7 cellular contexts compared by ENCODE assay signal in the genomic region with DNA sequence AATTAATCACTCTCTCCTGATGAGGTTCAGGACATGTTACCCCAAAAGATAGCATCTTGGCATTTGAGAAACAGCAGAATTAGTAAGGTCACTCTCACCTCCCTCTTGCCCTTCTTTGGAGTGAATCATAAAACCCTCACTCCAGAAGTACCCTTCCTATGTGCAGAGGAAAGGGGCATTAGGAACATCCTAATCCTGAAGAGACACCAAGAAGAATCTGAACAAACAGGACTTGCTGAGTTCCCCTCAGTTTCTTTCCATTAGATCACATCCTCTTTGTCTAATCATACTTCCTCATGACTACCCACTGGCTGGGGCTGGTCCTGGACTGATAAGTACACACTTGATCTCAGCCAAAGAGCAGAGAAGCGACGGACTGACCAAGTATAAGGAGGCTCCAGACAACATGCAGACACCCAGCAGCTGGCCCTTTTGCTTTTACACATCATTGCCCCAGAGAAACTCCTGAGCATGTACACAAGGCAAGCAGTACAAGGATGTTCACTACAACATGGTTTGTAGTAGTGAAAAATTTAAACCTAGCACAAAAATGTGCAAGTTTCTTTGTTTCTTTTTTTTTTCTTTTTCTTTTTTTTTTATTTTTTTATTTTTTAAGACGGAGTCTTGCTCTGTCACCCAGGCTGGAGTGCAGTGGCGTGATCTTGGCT. TPM values are rescaled to one million over a fixed set of nuclear protein-coding genes. Genes with fewer than 3 reads are reported as not detected.
A peak's percentile ranks its signal among the peaks of the same experiment; 100 is the strongest.
DNase-seq lines count a peak whose midpoint lies in the region; ATAC-seq and TF ChIP-seq lines count a peak whose summit lies in the region.

No MANE protein-coding gene starts in this region.

- H3K27ac ChIP-seq in WERI-Rb-1: peak overlapping the region; percentile 38
- H3K27ac ChIP-seq in CD4-positive, alpha-beta memory T cell (ENCODE audit: low read depth, low read length): no peak overlapping the region

- H3K4me1 Mint-ChIP-seq in CD4-positive, alpha-beta memory T cell: no peaks in the 10 kb centered on the region

- no peaks in the 10 kb centered on the region for H3K27me3 ChIP-seq in WERI-Rb-1 (ENCODE audit: insufficient read depth, low read depth, severe bottlenecking)
- H3K27me3 ChIP-seq in CD4-positive, alpha-beta memory T cell (ENCODE audit: insufficient read depth, low read length): no peaks in the 10 kb centered on the region

- H3K9me3 ChIP-seq in WERI-Rb-1 (ENCODE audit: severe bottlenecking): peaks cover 5% of the 10 kb centered on the region
- H3K9me3 ChIP-seq in CD4-positive, alpha-beta memory T cell (ENCODE audit: control insufficient read depth in 1 of 2, low read length in 2 of 2): no peaks in the 10 kb centered on the region

- DNase-seq in WERI-Rb-1: peak; percentile 42
- peak; percentile 37 for DNase-seq in left kidney (ENCODE audit: low read depth, low spot score)
- no peak for DNase-seq in kidney glomerular epithelial cell (lab: John Stamatoyannopoulos, UW)
- DNase-seq in CD4-positive, alpha-beta memory T cell: no peak
- DNase-seq in NCI-H446 (lab: John Stamatoyannopoulos, UW): no peak

- ATAC-seq in GM19035 (IDR thresholded peaks at IDR 0.05; ENCODE audit: unreplicated experiment) (peak; percentile 63), HG03066 (IDR thresholded peaks at IDR 0.05; ENCODE audit: low read depth, unreplicated experiment) (peak; percentile 79)

- H3K36me3 ChIP-seq in WERI-Rb-1: no peaks in the 10 kb centered on the region
- no peaks in the 10 kb centered on the region for H3K36me3 ChIP-seq in CD4-positive, alpha-beta memory T cell (ENCODE audit: insufficient read depth, low read length)

- CTCF ChIA-PET in CD4-positive, alpha-beta memory T cell (lab: Charles Lee; ENCODE audit: partially characterized antibody): no interaction called here

- POLR2A ChIA-PET in CD4-positive, alpha-beta memory T cell (lab: Charles Lee; ENCODE audit: partially characterized antibody): no interaction called here

- H3K9me3 Mint-ChIP-seq in CD4-positive, alpha-beta memory T cell: peaks cover 0 to 5% (median 0%) of the 10 kb centered on the region in 8 donors

- no peak for TF ChIP-seq CTCF in WERI-Rb-1 (IDR thresholded peaks at IDR 0.05; ENCODE audit: low read depth, low read length)

- H3K27me3 Mint-ChIP-seq in CD4-positive, alpha-beta memory T cell: peaks cover 10 to 12% of the 10 kb centered on the region in 2 donors

- H3K27ac Mint-ChIP-seq in CD4-positive, alpha-beta memory T cell: no peak overlapping the region

- intact Hi-C loops in CD4-positive, alpha-beta memory T cell (cut with micrococcal nuclease): no loop called here

- no peaks in the 10 kb centered on the region for H3K4me1 ChIP-seq in CD4-positive, alpha-beta memory T cell (ENCODE audit: insufficient read depth, low read length)

- no peak overlapping the region for H3K4me3 ChIP-seq in WERI-Rb-1 (ENCODE audit: low read depth, low read length)
- no peak overlapping the region for H3K4me3 ChIP-seq in CD4-positive, alpha-beta memory T cell (ENCODE audit: low read length in 2 of 2)

- H3K36me3 Mint-ChIP-seq in CD4-positive, alpha-beta memory T cell: no peaks in the 10 kb centered on the region

- H3K4me3 Mint-ChIP-seq in CD4-positive, alpha-beta memory T cell: no peak overlapping the region

RNA-seq across cellular contexts. Expression of a gene that starts 15.0 kb away (rescaled TPM):
- total RNA-seq in CD4-positive, alpha-beta memory T cell: under 1 TPM; 0.38 to 0.50 TPM
- not detected for polyA plus RNA-seq in CD4-positive, alpha-beta memory T cell

RNA-seq across cellular contexts. Expression of a gene that starts 25.4 kb away (rescaled TPM):
- total RNA-seq in CD4-positive, alpha-beta memory T cell: 10 to 100 TPM; 36.5 to 39.6 TPM
- 10 to 100 TPM; 49.0 to 54.9 TPM for polyA plus RNA-seq in CD4-positive, alpha-beta memory T cell

Comparison
In these comparisons a context has a peak if more than half of its experiments do, and no peak if none do; other contexts are left out.
1. DNase-seq: peak in WERI-Rb-1 (single experiment) and left kidney (single experiment); none in kidney glomerular epithelial cell (single experiment), CD4-positive, alpha-beta memory T cell (0 of 5) and NCI-H446 (0 of 2).